Comparison of ENCODE assay signal across 8 cellular contexts in the genomic region with DNA sequence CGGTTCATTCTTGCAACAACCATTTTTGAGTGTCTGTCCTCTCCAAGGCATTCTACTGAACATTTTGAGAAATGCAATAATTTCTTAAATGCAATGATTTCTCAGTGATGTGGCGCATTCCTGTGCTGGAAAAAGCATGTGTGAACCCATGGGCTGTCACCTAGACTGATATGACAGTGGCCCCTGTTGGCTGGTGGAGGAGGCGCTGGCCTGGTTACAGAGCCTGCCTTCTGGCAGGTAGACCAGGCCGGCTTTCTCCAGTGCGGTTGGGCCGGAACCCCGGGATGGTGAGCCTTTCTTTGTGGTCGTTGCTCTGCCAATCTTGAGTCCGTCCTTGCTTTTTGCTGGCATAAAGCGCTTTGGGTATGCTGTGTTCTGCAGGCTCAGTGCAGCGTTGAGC.
DNase-seq lines count a peak whose midpoint lies in the region; ATAC-seq and TF ChIP-seq lines count a peak whose summit lies in the region.

No MANE protein-coding gene starts in this region.

- H3K36me3 ChIP-seq in Loucy (ENCODE audit: insufficient read depth, low read length) = no peaks in the 10 kb centered on the region

- no peaks in the 10 kb centered on the region for H4K20me1 ChIP-seq in Loucy (ENCODE audit: insufficient read depth, low read length, poor library complexity, severe bottlenecking)

- H3K27ac Mint-ChIP-seq in nephron progenitor cell = peak overlapping the region; percentile 57

- no peaks in the 10 kb centered on the region for H3K9me3 ChIP-seq in Loucy (ENCODE audit: insufficient read depth, low read depth, low read length)

- ATAC-seq in GM21423 (IDR thresholded peaks at IDR 0.05; ENCODE audit: unreplicated experiment) = no peak
- ATAC-seq in GM21723 (IDR thresholded peaks at IDR 0.05; ENCODE audit: unreplicated experiment) = no peak

- no peak overlapping the region for H3K4me3 ChIP-seq in Loucy (ENCODE audit: low read length, poor library complexity, severe bottlenecking)

- no peaks in the 10 kb centered on the region for H3K9me2 ChIP-seq in Loucy (replicated peaks; ENCODE audit: low read depth, low read length)

- H3K27me3 ChIP-seq in Loucy (ENCODE audit: insufficient read depth, low read length, poor library complexity, severe bottlenecking) = no peaks in the 10 kb centered on the region

- H3K27me3 Mint-ChIP-seq in nephron progenitor cell (ENCODE audit: low read depth, poor library complexity) = no peaks in the 10 kb centered on the region

- peaks cover 93% of the 10 kb centered on the region for H3K79me2 ChIP-seq in Loucy (ENCODE audit: insufficient read depth, low read length)

- 0 out of 2 replicates have a peak, but pooled peaks cover 2% of the 10 kb centered on the region for H3F3A ChIP-seq in Loucy (ENCODE audit: low read depth)

- peaks cover 78% of the 10 kb centered on the region for H3K4me1 Mint-ChIP-seq in nephron progenitor cell

- H3K4me3 Mint-ChIP-seq in nephron progenitor cell = peak overlapping the region; percentile 1

- peaks cover 44% of the 10 kb centered on the region for H3K36me3 Mint-ChIP-seq in nephron progenitor cell (ENCODE audit: low read depth)

- H3K9ac ChIP-seq in Loucy (ENCODE audit: low read depth, low read length, poor library complexity, severe bottlenecking) = no peak overlapping the region

- peak; percentile 41 for DNase-seq in ELF-1 (ENCODE audit: low read depth, low spot score)
- peak; percentile 21 to 70 for DNase-seq in cerebellar nuclear complex (lab: John Stamatoyannopoulos, UW)
- no peak for DNase-seq in nephron progenitor cell
- no peak for DNase-seq in RPMI8226
- DNase-seq in NCI-H187 (lab: John Stamatoyannopoulos, UW) = no peak

- H2AFZ ChIP-seq in Loucy (ENCODE audit: low read length) = no peak overlapping the region

- peaks cover 27% of the 10 kb centered on the region for H3K4me1 ChIP-seq in Loucy (ENCODE audit: insufficient read depth, low read length, poor library complexity, severe bottlenecking)

- TF ChIP-seq CTCF in Loucy (conservative IDR thresholded peaks at IDR 0.05; ENCODE audit: low read length) = peak; percentile 57
- TF ChIP-seq CTCF in nephron progenitor cell (IDR thresholded peaks at IDR 0.05) = peak; percentile 24

- H3K4me2 ChIP-seq in Loucy (ENCODE audit: low read depth, low read length, poor library complexity, severe bottlenecking) = no peak overlapping the region

- peaks cover 34% of the 10 kb centered on the region for H3K9me3 Mint-ChIP-seq in nephron progenitor cell

Comparison
In these comparisons a context has a peak if more than half of its experiments do, and no peak if none do; other contexts are left out.
1. DNase-seq: peak in ELF-1 (single experiment) and cerebellar nuclear complex (2 of 2); none in nephron progenitor cell (single experiment), RPMI8226 (single experiment) and NCI-H187 (0 of 2).